In the genomic region with DNA sequence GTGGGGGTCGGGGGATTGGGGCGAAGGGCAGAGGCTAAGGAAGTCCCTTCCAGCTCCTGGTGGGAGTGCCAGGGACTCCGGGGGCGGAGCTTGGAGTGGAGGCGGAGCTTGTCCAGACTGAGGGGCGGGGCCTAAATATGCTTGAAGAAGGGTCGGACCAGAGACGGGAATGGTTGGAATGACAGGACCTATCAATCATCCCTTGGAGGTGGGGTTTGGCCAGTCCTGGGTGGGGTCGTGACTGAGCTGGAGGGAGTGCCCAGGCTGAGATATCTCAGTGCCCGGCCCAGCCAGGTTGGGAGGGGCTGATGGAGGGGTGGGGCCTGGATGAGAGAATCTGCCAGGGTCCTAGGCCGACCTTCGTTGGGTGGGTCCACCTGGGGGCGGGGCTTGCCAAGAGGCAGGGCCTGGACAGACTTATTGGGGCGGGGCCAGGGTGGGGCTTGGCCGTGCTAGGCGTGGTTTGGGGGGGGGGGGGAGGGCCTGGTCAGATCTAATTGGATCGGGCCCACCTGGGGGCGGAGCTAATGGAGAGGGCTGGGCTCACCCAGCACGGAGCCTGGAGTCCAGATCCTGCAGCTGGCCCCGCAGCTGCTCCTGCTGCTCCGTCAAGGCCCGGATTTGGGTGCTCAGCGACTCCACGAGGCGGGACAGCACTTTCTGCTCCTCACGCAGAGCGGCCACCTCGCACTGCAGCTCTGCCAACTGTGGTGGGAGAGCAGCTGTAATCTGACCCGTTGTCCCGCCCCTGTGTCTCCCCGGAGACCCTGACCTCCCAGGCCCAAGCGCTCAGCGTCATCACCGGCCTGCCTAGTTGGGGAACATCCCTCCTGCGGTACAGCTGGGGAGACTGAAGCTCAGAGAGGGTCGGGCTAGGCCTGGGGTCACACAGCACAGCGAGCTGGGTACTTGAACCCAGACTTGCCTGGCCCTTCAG, we compare ENCODE assay signal across 1 cellular context.
TF ChIP-seq lines count a peak whose summit lies in the region.

No MANE protein-coding gene starts in this region.

TF ChIP-seq in IMR-90, 13 proteins besides CTCF, POLR2A, EP300 and RAD21 (continued from another document):
- TF ChIP-seq RFX5 (IDR thresholded peaks at IDR 0.05; ENCODE audit: low read depth, low read length): no peak
